ENCODE assay signal across 1 cellular context in genomic region chr12:30985814-30986452, GRCh38.
TF ChIP-seq lines count a peak whose summit lies in the region.

No MANE protein-coding gene starts in this region.

TF ChIP-seq in SK-N-SH treated with all-trans-retinoic acid at 6 μM for 48 hours, 23 proteins besides CTCF, POLR2A, EP300 and RAD21 (continued from another document):
- TF ChIP-seq PATZ1 (CRISPR knock-in tag; IDR thresholded peaks at IDR 0.05; ENCODE audit: borderline replicate concordance): no peak
